ENCODE assay signal across 27 cellular contexts in genomic region chr15:66108483-66109270, GRCh38.
A peak's percentile ranks its signal among the peaks of the same experiment; 100 is the strongest.
DNase-seq lines count a peak whose midpoint lies in the region; ATAC-seq and TF ChIP-seq lines count a peak whose summit lies in the region.
"Had no signal": no experiment of that assay in that cellular context is flagged by ENCODE, and none has a peak within 500 bp of the region (broad histone marks: within the 10 kb centered on the region; RNA-seq: fewer than 3 reads in every experiment).

No MANE protein-coding gene starts in this region.

- no peak overlapping the region for H3K4me3 Mint-ChIP-seq in stimulated activated effector memory CD8-positive, alpha-beta T cell treated with anti-CD3 and anti-CD28 coated beads, Interleukin-12 subunit alpha, Interleukin-12 subunit beta, amount 100 ng/mL, for 72 hours
- H3K4me3 Mint-ChIP-seq: activated CD4-positive, alpha-beta T cell treated with anti-CD3 and anti-CD28 coated beads, Interleukin-2, amount 10 ng/mL, durations not matched to agents 24 days and 14 days; activated naive CD8-positive, alpha-beta T cell treated with anti-CD3 and anti-CD28 coated beads for 36 hours; neural crest cell; stimulated activated naive CD8-positive, alpha-beta T cell treated with anti-CD3 and anti-CD28 coated beads, Interleukin-15, amount 100 ng/mL, for 72 hours; WTC11 had no signal

- peak; percentile 11 for ATAC-seq in stimulated activated effector memory CD8-positive, alpha-beta T cell treated with anti-CD3 and anti-CD28 coated beads, Interleukin-12 subunit alpha, Interleukin-12 subunit beta, amount 100 ng/mL, for 72 hours
- no peak for ATAC-seq in GM21619 (IDR thresholded peaks at IDR 0.05; ENCODE audit: unreplicated experiment)
- ATAC-seq: left colon; stimulated activated naive CD8-positive, alpha-beta T cell treated with anti-CD3 and anti-CD28 coated beads, Interleukin-15, amount 100 ng/mL, for 72 hours; WTC11 had no signal

- no peak overlapping the region for H3K4me3 ChIP-seq in foreskin fibroblast (ENCODE audit: low read depth in 1 of 2, low read length in 2 of 2)
- H3K4me3 ChIP-seq: Peyer's patch, right atrium auricular region, uterus had no signal

- H3K4me1 Mint-ChIP-seq in stimulated activated effector memory CD8-positive, alpha-beta T cell treated with anti-CD3 and anti-CD28 coated beads, Interleukin-12 subunit alpha, Interleukin-12 subunit beta, amount 100 ng/mL, for 72 hours = no peaks in the 10 kb centered on the region
- H3K4me1 Mint-ChIP-seq: activated CD4-positive, alpha-beta T cell treated with anti-CD3 and anti-CD28 coated beads, Interleukin-2, amount 10 ng/mL, durations not matched to agents 24 days and 14 days; activated naive CD8-positive, alpha-beta T cell treated with anti-CD3 and anti-CD28 coated beads for 36 hours; stimulated activated naive CD8-positive, alpha-beta T cell treated with anti-CD3 and anti-CD28 coated beads, Interleukin-15, amount 100 ng/mL, for 72 hours had no signal

- no peak for TF ChIP-seq CTCF in foreskin fibroblast (IDR thresholded peaks at IDR 0.05; ENCODE audit: low read depth, low read length)

- no peak overlapping the region for H3K27ac Mint-ChIP-seq in stimulated activated effector memory CD8-positive, alpha-beta T cell treated with anti-CD3 and anti-CD28 coated beads, Interleukin-12 subunit alpha, Interleukin-12 subunit beta, amount 100 ng/mL, for 72 hours
- H3K27ac Mint-ChIP-seq: activated CD4-positive, alpha-beta T cell treated with anti-CD3 and anti-CD28 coated beads, Interleukin-2, amount 10 ng/mL, durations not matched to agents 24 days and 14 days; WTC11 had no signal

- DNase-seq in DMS 273 treated with DMSO at 0.1 percent for 48 hours (lab: John Stamatoyannopoulos, UW) (peak; percentile 76), NCI-H82 treated with DMSO at 0.1 percent for 48 hours (lab: John Stamatoyannopoulos, UW; ENCODE audit: unreplicated experiment) (peak; percentile 83), dermis blood vessel endothelial cell (peak; percentile 5), HK-2 (ENCODE audit: unreplicated experiment) (no peak), foreskin fibroblast (no peak)
- DNase-seq in stimulated activated effector memory CD8-positive, alpha-beta T cell treated with anti-CD3 and anti-CD28 coated beads, Interleukin-12 subunit alpha, Interleukin-12 subunit beta, amount 100 ng/mL, for 72 hours (ENCODE audit: low spot score in 2 of 2) = no peak
- DNase-seq: ACHN; activated CD4-positive, alpha-beta T cell treated with anti-CD3 and anti-CD28 coated beads, Interleukin-2, amount 10 ng/mL, durations not matched to agents 24 days and 14 days; activated effector memory CD4-positive, alpha-beta T cell treated with anti-CD3 and anti-CD28 coated beads, Interleukin-2, amount 50 U/mL, for 16 hours; activated naive CD8-positive, alpha-beta T cell treated with anti-CD3 and anti-CD28 coated beads for 36 hours; BE2C; erythroblast; GDM1; glutamatergic neuron; HCEC 1CT; left colon; NCI-H1048; NCI-H510A treated with DMSO at 0.1 percent for 48 hours; Peyer's patch; stimulated activated CD4-positive, alpha-beta T cell treated with anti-CD3 and anti-CD28 coated beads, Interleukin-2, amount 100 ng/mL, for 24 hours; stimulated activated naive CD8-positive, alpha-beta T cell treated with anti-CD3 and anti-CD28 coated beads, Interleukin-15, amount 100 ng/mL, for 72 hours; SW 1271; uterus had no signal

- H3K9me3 Mint-ChIP-seq in stimulated activated effector memory CD8-positive, alpha-beta T cell treated with anti-CD3 and anti-CD28 coated beads, Interleukin-12 subunit alpha, Interleukin-12 subunit beta, amount 100 ng/mL, for 72 hours = no peaks in the 10 kb centered on the region
- H3K9me3 Mint-ChIP-seq: activated CD4-positive, alpha-beta T cell treated with anti-CD3 and anti-CD28 coated beads, Interleukin-2, amount 10 ng/mL, durations not matched to agents 24 days and 14 days; activated naive CD8-positive, alpha-beta T cell treated with anti-CD3 and anti-CD28 coated beads for 36 hours; neural crest cell; stimulated activated naive CD8-positive, alpha-beta T cell treated with anti-CD3 and anti-CD28 coated beads, Interleukin-15, amount 100 ng/mL, for 72 hours; WTC11 had no signal

- H3K36me3 Mint-ChIP-seq in stimulated activated effector memory CD8-positive, alpha-beta T cell treated with anti-CD3 and anti-CD28 coated beads, Interleukin-12 subunit alpha, Interleukin-12 subunit beta, amount 100 ng/mL, for 72 hours = no peaks in the 10 kb centered on the region
- H3K36me3 Mint-ChIP-seq: activated naive CD8-positive, alpha-beta T cell treated with anti-CD3 and anti-CD28 coated beads for 36 hours; WTC11 had no signal

Comparison
In these comparisons a context has a peak if more than half of its experiments do, and no peak if none do; other contexts are left out.
1. DNase-seq: peak in DMS 273 treated with DMSO at 0.1 percent for 48 hours (single experiment), NCI-H82 treated with DMSO at 0.1 percent for 48 hours (single experiment) and dermis blood vessel endothelial cell (single experiment); none in stimulated activated effector memory CD8-positive, alpha-beta T cell treated with anti-CD3 and anti-CD28 coated beads, Interleukin-12 subunit alpha, Interleukin-12 subunit beta, amount 100 ng/mL, for 72 hours (0 of 2), HK-2 (single experiment) and foreskin fibroblast (0 of 2).